Comparison of ENCODE assay signal across 25 cellular contexts in the genomic region with DNA sequence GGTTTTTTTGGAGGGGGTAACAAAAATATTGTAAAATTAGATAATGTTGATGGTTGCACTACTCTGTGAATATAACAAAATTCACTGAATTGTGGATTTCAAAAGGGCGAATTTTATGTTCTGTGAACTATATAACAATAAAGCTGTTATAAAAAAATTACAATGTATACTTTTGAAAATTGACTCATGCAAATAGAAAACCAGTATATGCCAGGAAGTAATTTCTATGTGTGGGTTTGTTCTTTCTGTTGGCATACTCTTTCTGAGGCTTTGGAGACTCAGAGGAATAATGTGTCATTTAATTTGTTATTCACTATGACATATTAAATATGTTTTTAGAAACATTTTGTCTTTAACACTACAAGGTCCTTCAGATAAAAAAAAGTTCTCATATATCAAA.
"Had no signal": no experiment of that assay in that cellular context is flagged by ENCODE, and none has a peak within 500 bp of the region (broad histone marks: within the 10 kb centered on the region; RNA-seq: fewer than 3 reads in every experiment).

No MANE protein-coding gene starts in this region.

- H3K79me2 ChIP-seq: parathyroid adenoma had no signal

- ATAC-seq: natural killer cell treated with Interleukin-12 subunit alpha and Interleukin-12 subunit beta and Interleukin-15 and Interleukin-18, amount 100 ng/mL, for 72 hours; psoas muscle; right cardiac atrium; right lobe of liver; stimulated activated effector memory CD8-positive, alpha-beta T cell treated with anti-CD3 and anti-CD28 coated beads, Interleukin-12 subunit alpha, Interleukin-12 subunit beta, amount 100 ng/mL, for 72 hours; stimulated activated naive B cell treated with anti-CD40 and anti-IgM and Interleukin-4, amounts not matched to agents 10 μg/mL and 1 μg/mL and 100 μg/mL, for 72 hours had no signal

- H3K4me1 ChIP-seq: parathyroid adenoma, psoas muscle, right lobe of liver, sigmoid colon, stomach, thyroid gland, tibial nerve, upper lobe of left lung, vagina had no signal

- H3K9ac ChIP-seq: parathyroid adenoma had no signal

- H3K4me3 ChIP-seq: psoas muscle, right lobe of liver, sigmoid colon, stomach, thoracic aorta, thyroid gland, tibial nerve, upper lobe of left lung, vagina had no signal

- H3K9me3 ChIP-seq: neutrophil, psoas muscle, right lobe of liver, sigmoid colon, stomach, thoracic aorta, thyroid gland, tibial nerve, upper lobe of left lung, vagina had no signal

- H3K27ac ChIP-seq: neutrophil, parathyroid adenoma, psoas muscle, right lobe of liver, sigmoid colon, stomach, thoracic aorta, thyroid gland, tibial nerve, upper lobe of left lung, vagina had no signal

- H3K36me3 ChIP-seq: neutrophil, right lobe of liver, sigmoid colon, stomach, thoracic aorta, thyroid gland, tibial nerve, upper lobe of left lung, vagina had no signal

- H3K27me3 ChIP-seq: neutrophil, right lobe of liver, sigmoid colon, stomach, thyroid gland, tibial nerve, upper lobe of left lung, vagina had no signal

- H2AFZ ChIP-seq: parathyroid adenoma had no signal

- DNase-seq: nephron progenitor cell; nucleus accumbens; posterior cingulate gyrus; psoas muscle; right cardiac atrium; right lobe of liver; sigmoid colon; small intestine; stimulated activated CD4-positive, alpha-beta T cell treated with anti-CD3 and anti-CD28 coated beads, Interleukin-15, amount 100 ng/mL, for 24 hours; stimulated activated CD4-positive, alpha-beta T cell treated with anti-CD3 and anti-CD28 coated beads, Interleukin-2, amount 100 ng/mL, for 24 hours; stimulated activated CD4-positive, alpha-beta T cell treated with anti-CD3 and anti-CD28 coated beads, Interleukin-2, amount 100 ng/mL, for 48 hours; stimulated activated CD4-positive, alpha-beta T cell treated with anti-CD3 and anti-CD28 coated beads, Interleukin-4, amount 100 ng/mL, for 24 hours; stimulated activated naive B cell treated with anti-CD40 and anti-IgM and Interleukin-4, amounts not matched to agents 10 μg/mL and 1 μg/mL and 100 μg/mL, for 72 hours; stimulated activated naive CD4-positive, alpha-beta T cell treated with Interleukin-2 at 50 U/mL for 16 hours; stomach; thyroid gland; trophoblast cell; upper lobe of left lung had no signal
